13 cellular contexts compared by ENCODE assay signal in the genomic region with DNA sequence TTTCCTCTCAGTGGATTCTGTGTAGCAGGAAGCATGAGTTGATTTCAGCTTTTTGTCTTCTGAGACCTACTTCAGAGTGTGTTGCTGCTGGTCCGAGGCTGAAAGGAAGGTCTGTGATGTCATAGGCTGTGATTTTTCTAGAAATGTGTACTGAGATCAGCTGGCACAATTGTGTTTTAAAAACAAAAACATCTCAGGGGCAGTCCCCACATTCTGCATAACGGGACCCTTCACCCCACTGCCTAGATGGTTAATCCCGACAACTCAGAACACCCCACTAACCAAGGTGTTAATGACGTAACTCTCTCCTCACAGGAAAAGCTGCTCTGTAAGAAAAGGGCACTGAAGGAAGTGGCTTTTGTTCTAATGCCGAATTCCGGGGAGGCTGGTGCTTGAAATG. TPM values are rescaled to one million over a fixed set of nuclear protein-coding genes. Genes with fewer than 3 reads are reported as not detected.
DNase-seq lines count a peak whose midpoint lies in the region; ATAC-seq and TF ChIP-seq lines count a peak whose summit lies in the region.
"Had no signal": no experiment of that assay in that cellular context is flagged by ENCODE, and none has a peak within 500 bp of the region (broad histone marks: within the 10 kb centered on the region; RNA-seq: fewer than 3 reads in every experiment).

No MANE protein-coding gene starts in this region.

- H3K4me1 Mint-ChIP-seq in activated naive CD8-positive, alpha-beta T cell treated with anti-CD3 and anti-CD28 coated beads for 36 hours = peaks cover 23% of the 10 kb centered on the region
- peaks cover 39% of the 10 kb centered on the region for H3K4me1 Mint-ChIP-seq in Caco-2 (ENCODE audit: low read depth, unreplicated experiment)

- no peak overlapping the region for H3K18ac ChIP-seq in neuronal stem cell (ENCODE audit: low read length)

- no peak overlapping the region for H3K23ac ChIP-seq in neuronal stem cell (ENCODE audit: low read depth, low read length, poor library complexity)

- H3K4me1 ChIP-seq in neuronal stem cell (ENCODE audit: control insufficient read depth in 2 of 2, insufficient read depth in 1 of 2, low read depth in 1 of 2, low read length in 2 of 2) = peaks cover 10 to 13% of the 10 kb centered on the region in 2 donors
- peaks cover 24% of the 10 kb centered on the region for H3K4me1 ChIP-seq in Caco-2
- H3K4me1 ChIP-seq: adrenal gland, foreskin keratinocyte had no signal

- H2BK5ac ChIP-seq in neuronal stem cell (ENCODE audit: low read length) = no peak overlapping the region

- H2BK120ac ChIP-seq in neuronal stem cell (ENCODE audit: low read depth, low read length) = no peak overlapping the region

- BruUV-seq in Caco-2 (replicated peaks; lab: Mats Ljungman, UMichigan) = no TSS peak

- H3K36me3 ChIP-seq in neuronal stem cell (replicated peaks in 1 of 2; ENCODE audit: control insufficient read depth in 2 of 2, insufficient read depth in 2 of 2, low read length in 2 of 2) (no peaks in the 10 kb centered on the region), brain microvascular endothelial cell (replicated peaks) (no peaks in the 10 kb centered on the region), Caco-2 (ENCODE audit: control insufficient read depth, insufficient read depth, low read length) (no peaks in the 10 kb centered on the region)
- H3K36me3 ChIP-seq: adrenal gland had no signal

- peak overlapping the region; percentile 12 for H3K27ac Mint-ChIP-seq in activated naive CD8-positive, alpha-beta T cell treated with anti-CD3 and anti-CD28 coated beads for 36 hours
- no peak overlapping the region for H3K27ac Mint-ChIP-seq in Caco-2 (ENCODE audit: unreplicated experiment)
- H3K27ac Mint-ChIP-seq: dendritic cell treated with granulocyte-macrophage colony-stimulating factor and Interleukin-4, amounts not matched to agents 40 ng/mL and 50 ng/mL, for 4 days had no signal

- TF ChIP-seq CTCF in GM12865 (IDR thresholded peaks at IDR 0.05; ENCODE audit: insufficient read depth, low read depth, low read length, missing control alignments) = no peak
- no peak for TF ChIP-seq CTCF in brain microvascular endothelial cell (IDR thresholded peaks at IDR 0.05; ENCODE audit: low read depth, low read length, missing control alignments)
- no peak for TF ChIP-seq CTCF in Caco-2 (IDR thresholded peaks at IDR 0.05; ENCODE audit: insufficient read depth in 1 of 2, low read depth in 1 of 2, low read length in 1 of 2, severe bottlenecking in 1 of 2, unreplicated experiment in 1 of 2)

- H3K27me3 Mint-ChIP-seq in activated naive CD8-positive, alpha-beta T cell treated with anti-CD3 and anti-CD28 coated beads for 36 hours = no peaks in the 10 kb centered on the region
- no peaks in the 10 kb centered on the region for H3K27me3 Mint-ChIP-seq in Caco-2 (ENCODE audit: insufficient read depth, unreplicated experiment)
- H3K27me3 Mint-ChIP-seq: dendritic cell treated with granulocyte-macrophage colony-stimulating factor and Interleukin-4, amounts not matched to agents 40 ng/mL and 50 ng/mL, for 4 days had no signal

- intact Hi-C loops in Caco-2 (cut with micrococcal nuclease; ENCODE audit: unreplicated experiment) = no loop called here

- H3K14ac ChIP-seq in neuronal stem cell (ENCODE audit: low read length) = no peak overlapping the region

- no CpG with 5 or more reads among the region's 6 CpGs for WGBS in neuronal stem cell (ENCODE audit: extremely low coverage in 2 of 2, insufficient read length in 2 of 2, insufficient replicate concordance in 1 of 2), 2 donors

- H3K9me3 ChIP-seq in neuronal stem cell (replicated peaks in 1 of 2; ENCODE audit: control insufficient read depth in 2 of 2, insufficient read depth in 1 of 2, low read depth in 1 of 2, low read length in 2 of 2) (no peaks in the 10 kb centered on the region), Caco-2 (no peaks in the 10 kb centered on the region)
- H3K9me3 ChIP-seq: adrenal gland had no signal

- DNase-seq in GM12865 (ENCODE audit: low read depth) (peak; percentile 18), neuronal stem cell (ENCODE audit: low spot score) (no peak), brain microvascular endothelial cell (no peak), Caco-2 (no peak)
- DNase-seq in activated naive CD8-positive, alpha-beta T cell treated with anti-CD3 and anti-CD28 coated beads for 36 hours = no peak
- DNase-seq: adrenal gland, foreskin keratinocyte, H7, MV-4-11, NCI-H510A had no signal

- H3K4me2 ChIP-seq in neuronal stem cell (ENCODE audit: insufficient read depth, low read length, poor library complexity, severe bottlenecking) = no peak overlapping the region

- no peak overlapping the region for H2BK12ac ChIP-seq in neuronal stem cell (ENCODE audit: low read length)

- H3K4me3 ChIP-seq in GM12865 (ENCODE audit: low read depth, low read length) (no peak overlapping the region), neuronal stem cell (ENCODE audit: low read length in 2 of 2) (no peak overlapping the region), brain microvascular endothelial cell (ENCODE audit: low read depth, low read length) (no peak overlapping the region), Caco-2 (ENCODE audit: low read depth, low read length) (no peak overlapping the region)
- H3K4me3 ChIP-seq: adrenal gland had no signal

- ATAC-seq in HG03103 (IDR thresholded peaks at IDR 0.05; ENCODE audit: low read depth, unreplicated experiment) (peak; percentile 17), GM21737 (IDR thresholded peaks at IDR 0.05; ENCODE audit: unreplicated experiment) (no peak)
- ATAC-seq: foreskin keratinocyte had no signal

- POLR2A ChIA-PET in Caco-2 (lab: Charles Lee) = no interaction called here

- H3K27ac ChIP-seq in neuronal stem cell (replicated peaks; ENCODE audit: low read length) (no peak overlapping the region), brain microvascular endothelial cell (no peak overlapping the region)
- H3K27ac ChIP-seq: adrenal gland, foreskin keratinocyte had no signal

- H3K27me3 ChIP-seq in neuronal stem cell (ENCODE audit: control insufficient read depth in 3 of 3, insufficient read depth in 3 of 3, low read depth in 1 of 3, low read length in 3 of 3) (no peaks in the 10 kb centered on the region), brain microvascular endothelial cell (replicated peaks) (no peaks in the 10 kb centered on the region), Caco-2 (replicated peaks; ENCODE audit: control insufficient read depth, insufficient read depth, low read length) (no peaks in the 10 kb centered on the region)
- H3K27me3 ChIP-seq: adrenal gland had no signal

- H2AK5ac ChIP-seq in neuronal stem cell (ENCODE audit: low read depth, low read length) = no peak overlapping the region

- peak overlapping the region; percentile 65 for H2AFZ ChIP-seq in neuronal stem cell (ENCODE audit: low read length)

- in situ Hi-C loops in brain microvascular endothelial cell (cut with HindIII; ENCODE audit: low pct_ligation_motif_present, low sequenced_read_pairs) = no loop called here

- no peak overlapping the region for H3K9ac ChIP-seq in neuronal stem cell (ENCODE audit: low read depth, low read length, poor library complexity)

- H2BK15ac ChIP-seq in neuronal stem cell (ENCODE audit: low read length) = no peak overlapping the region

- H3K79me1 ChIP-seq in neuronal stem cell (ENCODE audit: low read depth, low read length) = no peaks in the 10 kb centered on the region

- H3K4ac ChIP-seq in neuronal stem cell (ENCODE audit: low read length) = no peak overlapping the region

- no peaks in the 10 kb centered on the region for H3K9me3 Mint-ChIP-seq in activated naive CD8-positive, alpha-beta T cell treated with anti-CD3 and anti-CD28 coated beads for 36 hours
- H3K9me3 Mint-ChIP-seq in Caco-2 (ENCODE audit: unreplicated experiment) = no peaks in the 10 kb centered on the region
- H3K9me3 Mint-ChIP-seq: dendritic cell treated with granulocyte-macrophage colony-stimulating factor and Interleukin-4, amounts not matched to agents 40 ng/mL and 50 ng/mL, for 4 days had no signal

- H3K36me3 Mint-ChIP-seq in activated naive CD8-positive, alpha-beta T cell treated with anti-CD3 and anti-CD28 coated beads for 36 hours = peaks cover 1% of the 10 kb centered on the region
- no peaks in the 10 kb centered on the region for H3K36me3 Mint-ChIP-seq in Caco-2 (ENCODE audit: insufficient read depth, unreplicated experiment)

- no peak overlapping the region for H4K8ac ChIP-seq in neuronal stem cell (ENCODE audit: low read depth, low read length)

- CTCF ChIA-PET in Caco-2 (lab: Charles Lee) = no interaction called here

- peak overlapping the region; percentile 23 for H3K4me3 Mint-ChIP-seq in activated naive CD8-positive, alpha-beta T cell treated with anti-CD3 and anti-CD28 coated beads for 36 hours
- H3K4me3 Mint-ChIP-seq in Caco-2 (ENCODE audit: unreplicated experiment) = no peak overlapping the region
- H3K4me3 Mint-ChIP-seq: dendritic cell treated with granulocyte-macrophage colony-stimulating factor and Interleukin-4, amounts not matched to agents 40 ng/mL and 50 ng/mL, for 4 days had no signal

- no peak overlapping the region for H4K91ac ChIP-seq in neuronal stem cell (ENCODE audit: low read depth, low read length, poor library complexity)

RNA-seq across cellular contexts. Expression of a gene that starts 59.8 kb away (rescaled TPM):
- 10 to 100 TPM; 32.9 to 34.3 TPM for total RNA-seq in activated naive CD8-positive, alpha-beta T cell treated with anti-CD3 and anti-CD28 coated beads for 36 hours
- polyA plus RNA-seq in neuronal stem cell (2013, experiment 1 of 2) = 8.2 TPM
- 8.2 TPM for polyA plus RNA-seq in neuronal stem cell (2013, experiment 2 of 2)
- total RNA-seq in Caco-2 (2022) = 47.6 and 49.4 TPM in 2 replicates
